Comparison of ENCODE assay signal across 13 cellular contexts in the genomic region with DNA sequence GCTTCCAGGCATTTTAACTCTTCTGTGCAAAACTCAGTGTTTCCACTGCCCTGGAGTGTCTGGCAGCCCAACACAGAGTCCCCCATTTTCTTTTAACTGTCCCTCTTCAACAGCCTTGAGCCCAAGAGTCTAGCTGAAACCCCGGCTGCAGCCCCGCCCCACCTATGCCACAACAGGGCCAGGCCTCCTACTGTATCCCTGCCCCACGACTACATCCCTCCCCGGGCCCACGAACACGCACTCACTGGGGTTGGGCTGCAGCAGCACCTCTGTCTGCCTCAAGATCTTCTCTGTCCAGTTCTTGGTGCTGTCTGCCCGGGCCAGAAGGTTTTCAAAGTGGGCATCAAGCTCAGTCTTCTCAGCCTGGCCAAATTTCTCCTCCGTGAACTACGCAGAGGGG. TPM values are rescaled to one million over a fixed set of nuclear protein-coding genes. Genes with fewer than 3 reads are reported as not detected.
DNase-seq lines count a peak whose midpoint lies in the region; ATAC-seq and TF ChIP-seq lines count a peak whose summit lies in the region.
"Had no signal": no experiment of that assay in that cellular context is flagged by ENCODE, and none has a peak within 500 bp of the region (broad histone marks: within the 10 kb centered on the region; RNA-seq: fewer than 3 reads in every experiment).

No MANE protein-coding gene starts in this region.

- H3K9me3 ChIP-seq in trophoblast cell (ENCODE audit: insufficient read depth, low read depth, low read length) = no peaks in the 10 kb centered on the region
- H3K9me3 ChIP-seq: body of pancreas had no signal

- H3K27ac ChIP-seq in KMS-11 (peak overlapping the region; percentile 81), trophoblast cell (ENCODE audit: low read depth, low read length) (no peak overlapping the region)

- no peak overlapping the region for H2BK12ac ChIP-seq in trophoblast cell (ENCODE audit: low read length)

- ATAC-seq in central memory CD8-positive, alpha-beta T cell (replicated peaks; ENCODE audit: extremely low read depth, poor library complexity, severe bottlenecking) = no peak
- no peak for ATAC-seq in GM18909 (IDR thresholded peaks at IDR 0.05; ENCODE audit: poor library complexity, unreplicated experiment)
- ATAC-seq: body of pancreas had no signal

- H3K9ac ChIP-seq in KMS-11 = peak overlapping the region; percentile 27; the same call in 1 of the 2 replicates
- H3K9ac ChIP-seq in trophoblast cell (ENCODE audit: low read length) = no peak overlapping the region

- DNase-seq in D341Med (ENCODE audit: low spot score) = peak; percentile 18
- DNase-seq in central memory CD8-positive, alpha-beta T cell (ENCODE audit: low spot score in 2 of 2) = no peak
- no peak for DNase-seq in trophoblast cell
- no peak for DNase-seq in stimulated activated naive CD4-positive, alpha-beta T cell (lab: John Stamatoyannopoulos, UW)
- DNase-seq in NCI-H748 (lab: John Stamatoyannopoulos, UW; ENCODE audit: unreplicated experiment) = no peak
- DNase-seq: activated CD4-positive, alpha-beta T cell treated with anti-CD3 and anti-CD28 coated beads, Interleukin-2, amount 50 U/mL, for 4 hours; body of pancreas; DMS153; hypothalamus; SHP77 treated with DMSO at 0.1 percent for 48 hours; stimulated activated CD4-positive, alpha-beta T cell treated with anti-CD3 and anti-CD28 coated beads, Interleukin-12 subunit alpha, Interleukin-12 subunit beta, amount 100 ng/mL, for 4 hours had no signal

- no peaks in the 10 kb centered on the region for H3K9me3 Mint-ChIP-seq in central memory CD8-positive, alpha-beta T cell

- H3K79me1 ChIP-seq in trophoblast cell (ENCODE audit: low read length) = peaks cover 15% of the 10 kb centered on the region

- no peak overlapping the region for H2BK120ac ChIP-seq in trophoblast cell (ENCODE audit: insufficient read depth, low read length, poor library complexity)

- H2BK5ac ChIP-seq in trophoblast cell (ENCODE audit: low read depth, low read length, poor library complexity) = no peak overlapping the region

- no peaks in the 10 kb centered on the region for H3K27me3 Mint-ChIP-seq in central memory CD8-positive, alpha-beta T cell

- H4K20me1 ChIP-seq in KMS-11 (ENCODE audit: insufficient read depth) = no peaks in the 10 kb centered on the region

- H3K4me3 Mint-ChIP-seq in central memory CD8-positive, alpha-beta T cell = no peak overlapping the region

- 0 out of 2 replicates have a peak, but pooled peaks cover 3% of the 10 kb centered on the region for H3K36me3 ChIP-seq in KMS-11 (ENCODE audit: insufficient read depth)
- H3K36me3 ChIP-seq in trophoblast cell (ENCODE audit: control insufficient read depth in 1 of 2, insufficient read depth in 2 of 2, low read length in 2 of 2) = peaks cover 2 to 5% of the 10 kb centered on the region in 2 experiments

- TF ChIP-seq CTCF in KMS-11 (conservative IDR thresholded peaks at IDR 0.05; ENCODE audit: low read depth, low read length) = no peak

- peak overlapping the region; percentile 13 for H2AK5ac ChIP-seq in trophoblast cell (ENCODE audit: low read length)

- H2AFZ ChIP-seq in KMS-11 (ENCODE audit: low read depth) (no peak overlapping the region), trophoblast cell (ENCODE audit: insufficient read depth, low read length, poor library complexity) (no peak overlapping the region)

- no peaks in the 10 kb centered on the region for H3K27me3 ChIP-seq in KMS-11 (ENCODE audit: insufficient read depth, low read depth)
- H3K27me3 ChIP-seq in trophoblast cell (ENCODE audit: insufficient read depth, low read length) = no peaks in the 10 kb centered on the region
- H3K27me3 ChIP-seq: body of pancreas had no signal

- no CpG with 5 or more reads among the region's 9 CpGs for WGBS in trophoblast cell (ENCODE audit: extremely low coverage, insufficient coverage, insufficient read length)

- H3K4me3 ChIP-seq in KMS-11 (IDR thresholded peaks at IDR 0.05; ENCODE audit: insufficient read depth, low read depth, low read length) (no peak overlapping the region), trophoblast cell (ENCODE audit: low read depth, low read length) (no peak overlapping the region)
- H3K4me3 ChIP-seq: body of pancreas had no signal

- H3K4me1 Mint-ChIP-seq in central memory CD8-positive, alpha-beta T cell = peaks cover 21% of the 10 kb centered on the region

- H3K79me2 ChIP-seq in KMS-11 (ENCODE audit: insufficient read depth, low read depth) (peaks cover 48% of the 10 kb centered on the region), trophoblast cell (ENCODE audit: control insufficient read depth, insufficient read depth, low read length, poor library complexity) (peaks cover 7% of the 10 kb centered on the region)

- H3K36me3 Mint-ChIP-seq in central memory CD8-positive, alpha-beta T cell (ENCODE audit: insufficient read depth) = peaks cover 29% of the 10 kb centered on the region

- H4K91ac ChIP-seq in trophoblast cell (ENCODE audit: low read depth, low read length) = peak overlapping the region; percentile 39

- no peak overlapping the region for H3K23ac ChIP-seq in trophoblast cell (ENCODE audit: low read length)

- peak overlapping the region; percentile 57 for H3K18ac ChIP-seq in trophoblast cell (ENCODE audit: low read length)

- no peak overlapping the region for H4K8ac ChIP-seq in trophoblast cell (ENCODE audit: low read depth, low read length)

- peak overlapping the region; percentile 20 for H3K14ac ChIP-seq in trophoblast cell (ENCODE audit: low read length)

- H3K4me2 ChIP-seq in KMS-11 (peak overlapping the region; percentile 74), trophoblast cell (ENCODE audit: low read length) (no peak overlapping the region)

- H3K27ac Mint-ChIP-seq in central memory CD8-positive, alpha-beta T cell (ENCODE audit: low read depth) = peak overlapping the region; percentile 36

- H3K4ac ChIP-seq in trophoblast cell (ENCODE audit: low read depth, low read length) = no peak overlapping the region

- no peak overlapping the region for H4K12ac ChIP-seq in trophoblast cell (ENCODE audit: low read depth, low read length)

- H3K4me1 ChIP-seq in KMS-11 (ENCODE audit: low read depth, poor library complexity, severe bottlenecking) (peaks cover 62% of the 10 kb centered on the region), trophoblast cell (ENCODE audit: control insufficient read depth in 1 of 2, insufficient read depth in 2 of 2, low read length in 2 of 2) (peaks cover 27 to 33% of the 10 kb centered on the region in 2 experiments)

RNA-seq across cellular contexts. Expression of a gene that starts 6.1 kb away (rescaled TPM):
- 60.0 and 65.8 TPM in 2 replicates for polyA plus RNA-seq in trophoblast cell (2013)

RNA-seq across cellular contexts. Expression of a gene that starts 14.4 kb away (rescaled TPM):
- polyA plus RNA-seq in trophoblast cell (2013) = 11.5 and 11.6 TPM in 2 replicates

RNA-seq across cellular contexts. Expression of a gene that starts 58.9 kb away (rescaled TPM):
- 25.6 and 29.1 TPM in 2 replicates for polyA plus RNA-seq in trophoblast cell (2013)
